In the genomic region with DNA sequence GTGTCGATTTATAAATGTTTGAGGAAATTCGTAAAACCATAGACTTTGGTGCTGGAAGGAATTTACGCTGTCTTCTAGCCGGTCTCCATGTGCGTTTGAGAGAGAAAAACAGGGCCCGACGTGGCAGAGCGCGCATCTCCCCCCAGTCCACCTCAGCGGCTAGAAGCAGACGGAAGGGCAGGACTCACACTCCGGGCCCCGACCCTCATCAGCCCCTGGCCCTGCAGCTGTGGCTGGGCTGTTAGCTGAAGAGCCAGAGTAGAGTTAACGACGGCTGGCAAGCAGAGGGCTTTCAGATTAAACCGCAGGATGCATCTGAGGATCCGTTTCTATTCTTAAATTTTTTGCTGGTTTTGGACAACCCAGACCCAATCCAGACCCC, we compare ENCODE assay signal across 25 cellular contexts. TPM values are rescaled to one million over a fixed set of nuclear protein-coding genes. Genes with fewer than 3 reads are reported as not detected.
DNase-seq lines count a peak whose midpoint lies in the region; ATAC-seq and TF ChIP-seq lines count a peak whose summit lies in the region.
"Had no signal": no experiment of that assay in that cellular context is flagged by ENCODE, and none has a peak within 500 bp of the region (broad histone marks: within the 10 kb centered on the region; RNA-seq: fewer than 3 reads in every experiment).

No MANE protein-coding gene starts in this region.

- H3K79me2 ChIP-seq in hepatocyte = peaks cover 19% of the 10 kb centered on the region

- H3K27me3 Mint-ChIP-seq in activated T-helper 1 cell treated with anti-CD3 and anti-CD28 coated beads, Interleukin-12 subunit alpha, Interleukin-12 subunit beta, Interleukin-2, Interleukin-4 antibody, amounts not matched to agents 30 ng/mL and 10 ng/mL and 1 ng/mL, durations not matched to agents 14 hours and 24 hours and 36 hours (ENCODE audit: insufficient read depth) = peaks cover 81% of the 10 kb centered on the region

- no peak overlapping the region for H3K4me3 Mint-ChIP-seq in activated T-helper 1 cell treated with anti-CD3 and anti-CD28 coated beads, Interleukin-12 subunit alpha, Interleukin-12 subunit beta, Interleukin-2, Interleukin-4 antibody, amounts not matched to agents 30 ng/mL and 10 ng/mL and 1 ng/mL, durations not matched to agents 14 hours and 24 hours and 36 hours
- H3K4me3 Mint-ChIP-seq: activated naive CD4-positive, alpha-beta T cell treated with anti-CD3 and anti-CD28 coated beads, Interleukin-2, amount 50 U/mL, for 24 hours; dendritic cell treated with granulocyte-macrophage colony-stimulating factor and Interleukin-4, amounts not matched to agents 40 ng/mL and 50 ng/mL, for 4 days; memory B cell had no signal

- H3K9me3 ChIP-seq in hepatocyte (ENCODE audit: low read depth) = no peaks in the 10 kb centered on the region
- H3K9me3 ChIP-seq: MG63, right lobe of liver, thoracic aorta had no signal

- H3K27ac ChIP-seq in hepatocyte = peak overlapping the region; percentile 75
- H3K27ac ChIP-seq: right lobe of liver, thoracic aorta had no signal

- H3K27ac Mint-ChIP-seq in activated T-helper 1 cell treated with anti-CD3 and anti-CD28 coated beads, Interleukin-12 subunit alpha, Interleukin-12 subunit beta, Interleukin-2, Interleukin-4 antibody, amounts not matched to agents 30 ng/mL and 10 ng/mL and 1 ng/mL, durations not matched to agents 14 hours and 24 hours and 36 hours = peak overlapping the region; percentile 48
- H3K27ac Mint-ChIP-seq: activated naive CD4-positive, alpha-beta T cell treated with anti-CD3 and anti-CD28 coated beads, Interleukin-2, amount 50 U/mL, for 24 hours; dendritic cell treated with granulocyte-macrophage colony-stimulating factor and Interleukin-4, amounts not matched to agents 40 ng/mL and 50 ng/mL, for 4 days; memory B cell had no signal

- TF ChIP-seq CTCF in hepatocyte (IDR thresholded peaks at IDR 0.05; ENCODE audit: poor library complexity) = no peak

- H3K4me1 ChIP-seq in hepatocyte (ENCODE audit: insufficient read depth) = peaks cover 4% of the 10 kb centered on the region

- peaks cover 6% of the 10 kb centered on the region for H3K9me3 Mint-ChIP-seq in activated T-helper 1 cell treated with anti-CD3 and anti-CD28 coated beads, Interleukin-12 subunit alpha, Interleukin-12 subunit beta, Interleukin-2, Interleukin-4 antibody, amounts not matched to agents 30 ng/mL and 10 ng/mL and 1 ng/mL, durations not matched to agents 14 hours and 24 hours and 36 hours
- H3K9me3 Mint-ChIP-seq: activated naive CD4-positive, alpha-beta T cell treated with anti-CD3 and anti-CD28 coated beads, Interleukin-2, amount 50 U/mL, for 24 hours; dendritic cell treated with granulocyte-macrophage colony-stimulating factor and Interleukin-4, amounts not matched to agents 40 ng/mL and 50 ng/mL, for 4 days had no signal

- H4K20me1 ChIP-seq in hepatocyte (ENCODE audit: insufficient read depth, poor library complexity, severe bottlenecking) = no peaks in the 10 kb centered on the region

- peak overlapping the region; percentile 93 for H3K4me2 ChIP-seq in hepatocyte

- H3K36me3 Mint-ChIP-seq in activated T-helper 1 cell treated with anti-CD3 and anti-CD28 coated beads, Interleukin-12 subunit alpha, Interleukin-12 subunit beta, Interleukin-2, Interleukin-4 antibody, amounts not matched to agents 30 ng/mL and 10 ng/mL and 1 ng/mL, durations not matched to agents 14 hours and 24 hours and 36 hours (ENCODE audit: low read depth) = peaks cover 3% of the 10 kb centered on the region

- no peak overlapping the region for H3K4me3 ChIP-seq in H7 (ENCODE audit: insufficient read depth, low read depth, low read length)
- no peak overlapping the region for H3K4me3 ChIP-seq in hepatocyte
- H3K4me3 ChIP-seq: MG63, right lobe of liver, thoracic aorta had no signal

- no peak for ATAC-seq in GM18519 (IDR thresholded peaks at IDR 0.05; ENCODE audit: low FRiP score, unreplicated experiment)
- ATAC-seq: right lobe of liver had no signal

- DNase-seq in H7 (peak; percentile 62), hepatocyte (ENCODE audit: low spot score) (no peak), renal cortical epithelial cell (ENCODE audit: low read depth) (peak; percentile 17), amygdala (lab: John Stamatoyannopoulos, UW) (no peak), DMS79 treated with DMSO at 0.1 percent for 48 hours (lab: John Stamatoyannopoulos, UW) (no peak)
- DNase-seq in activated T-helper 1 cell treated with anti-CD3 and anti-CD28 coated beads, Interleukin-12 subunit alpha, Interleukin-12 subunit beta, Interleukin-2, Interleukin-4 antibody, amounts not matched to agents 30 ng/mL and 10 ng/mL and 1 ng/mL, durations not matched to agents 14 hours and 24 hours and 36 hours (ENCODE audit: low spot score) = no peak
- DNase-seq: activated CD8-positive, alpha-beta memory T cell treated with anti-CD3 and anti-CD28 coated beads for 24 hours; activated T-cell treated with anti-CD3 and anti-CD28 coated beads, Interleukin-2, amount 50 U/mL, for 1 hour; anterior cingulate cortex; caudate nucleus; KBM-7; MG63; NCI-H2081; NCI-H82; right lobe of liver; stimulated activated CD4-positive, alpha-beta T cell treated with anti-CD3 and anti-CD28 coated beads, Interleukin-4, amount 100 ng/mL, for 4 hours; stimulated activated naive CD4-positive, alpha-beta T cell treated with Interleukin-2 at 50 U/mL for 16 hours had no signal

- peak overlapping the region; percentile 79 for H2AFZ ChIP-seq in hepatocyte

- WGBS in hepatocyte (ENCODE audit: low lambda C conversion rate, missing lambda C conversion rate) = 31% methylated on average over 17 of the region's 17 CpGs

- H3K4me1 Mint-ChIP-seq in activated T-helper 1 cell treated with anti-CD3 and anti-CD28 coated beads, Interleukin-12 subunit alpha, Interleukin-12 subunit beta, Interleukin-2, Interleukin-4 antibody, amounts not matched to agents 30 ng/mL and 10 ng/mL and 1 ng/mL, durations not matched to agents 14 hours and 24 hours and 36 hours (ENCODE audit: low read depth) = peaks cover 23% of the 10 kb centered on the region

- H3K36me3 ChIP-seq in H7 (replicated peaks; ENCODE audit: control insufficient read depth, insufficient read depth, low read length) (no peaks in the 10 kb centered on the region), hepatocyte (replicated peaks; ENCODE audit: insufficient read depth, low read depth) (no peaks in the 10 kb centered on the region)
- H3K36me3 ChIP-seq: MG63, right lobe of liver, thoracic aorta had no signal

- H3K9me2 ChIP-seq in hepatocyte (replicated peaks; ENCODE audit: insufficient read depth) = no peaks in the 10 kb centered on the region

- intact Hi-C loops in activated T-helper 1 cell treated with anti-CD3 and anti-CD28 coated beads, Interleukin-12 subunit alpha, Interleukin-12 subunit beta, Interleukin-2, Interleukin-4 antibody, amounts not matched to agents 30 ng/mL and 10 ng/mL and 1 ng/mL, durations not matched to agents 14 hours and 24 hours and 36 hours (cut with micrococcal nuclease) = no loop called here

- H3K27me3 ChIP-seq in H7 (ENCODE audit: control insufficient read depth, insufficient read depth, low read length) (peaks cover 99% of the 10 kb centered on the region), hepatocyte (peaks cover 96% of the 10 kb centered on the region)
- H3K27me3 ChIP-seq: MG63 had no signal

RNA-seq across cellular contexts. Expression of gene TBX20, which starts 1.5 kb away (rescaled TPM):
- 0.30 and 0.69 TPM in 2 replicates for total RNA-seq in H7 (2014; rRNA removed; shearing (Covaris generic))
- total RNA-seq in activated T-helper 1 cell treated with anti-CD3 and anti-CD28 coated beads, Interleukin-12 subunit alpha, Interleukin-12 subunit beta, Interleukin-2, Interleukin-4 antibody, amounts not matched to agents 30 ng/mL and 10 ng/mL and 1 ng/mL, durations not matched to agents 14 hours and 24 hours and 36 hours = 0.15 and 0.23 TPM in 2 replicates
- total RNA-seq in hepatocyte (14.7 and 14.8 TPM in 2 replicates), renal cortical epithelial cell (0.15 and 0.52 TPM in 2 replicates)
- polyA plus RNA-seq in hepatocyte = 2.4 and 4.5 TPM in 2 replicates
- total RNA-seq: fibroblast of lung, myocyte, osteocyte had no signal

Comparison
In these comparisons a context has a peak if more than half of its experiments do, and no peak if none do; other contexts are left out.
1. DNase-seq: peak in H7 (single experiment) and renal cortical epithelial cell (single experiment); none in activated T-helper 1 cell treated with anti-CD3 and anti-CD28 coated beads, Interleukin-12 subunit alpha, Interleukin-12 subunit beta, Interleukin-2, Interleukin-4 antibody, amounts not matched to agents 30 ng/mL and 10 ng/mL and 1 ng/mL, durations not matched to agents 14 hours and 24 hours and 36 hours (single experiment), hepatocyte (single experiment), amygdala (0 of 56) and DMS79 treated with DMSO at 0.1 percent for 48 hours (single experiment).